26 cellular contexts compared by ENCODE assay signal in the genomic region with DNA sequence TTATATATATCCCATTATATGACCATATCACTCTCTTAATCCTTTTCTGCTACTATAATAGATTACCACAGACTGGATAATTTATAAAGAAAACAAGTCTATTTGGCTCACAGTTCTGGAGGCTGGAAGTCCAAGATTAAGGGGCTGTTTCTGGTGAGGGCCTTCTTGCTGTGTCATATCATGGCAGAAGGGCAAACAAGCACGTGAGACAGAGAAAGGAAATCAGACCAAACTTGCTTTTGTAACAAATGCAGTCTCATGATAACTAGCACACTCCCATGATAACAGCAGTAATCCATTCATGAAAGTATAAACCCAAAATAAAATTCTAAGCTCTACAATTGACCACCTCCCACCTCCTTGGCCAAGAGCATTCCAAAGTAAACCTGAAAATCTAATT.
"Had no signal": no experiment of that assay in that cellular context is flagged by ENCODE, and none has a peak within 500 bp of the region (broad histone marks: within the 10 kb centered on the region; RNA-seq: fewer than 3 reads in every experiment).

No MANE protein-coding gene starts in this region.

- ATAC-seq: activated naive CD4-positive, alpha-beta T cell treated with anti-CD3 and anti-CD28 coated beads, Interleukin-2, amount 50 U/mL, for 72 hours; activated naive CD8-positive, alpha-beta T cell treated with anti-CD3 and anti-CD28 coated beads, Interleukin-2, amount 50 U/mL, for 24 hours; activated T-cell treated with anti-CD3 and anti-CD28 coated beads, Interleukin-2, amount 50 U/mL, for 4 hours; PC-3; T-helper 17 cell had no signal

- H3K9me3 ChIP-seq: ascending aorta had no signal

- H3K4me3 Mint-ChIP-seq: activated CD4-positive, alpha-beta memory T cell treated with anti-CD3 and anti-CD28 coated beads for 36 hours; activated CD4-positive, alpha-beta T cell treated with anti-CD3 and anti-CD28 coated beads, Interleukin-2, amount 10 ng/mL, durations not matched to agents 7 days and 5 days; activated naive CD8-positive, alpha-beta T cell treated with anti-CD3 and anti-CD28 coated beads, Interleukin-2, amount 50 U/mL, for 24 hours; activated T-cell treated with anti-CD3 and anti-CD28 coated beads, Interleukin-2, amount 50 U/mL, for 4 hours; brain; T-helper 17 cell had no signal

- H3K27ac Mint-ChIP-seq: activated CD4-positive, alpha-beta memory T cell treated with anti-CD3 and anti-CD28 coated beads for 36 hours; activated CD4-positive, alpha-beta T cell treated with anti-CD3 and anti-CD28 coated beads, Interleukin-2, amount 10 ng/mL, durations not matched to agents 7 days and 5 days; activated naive CD4-positive, alpha-beta T cell treated with anti-CD3 and anti-CD28 coated beads, Interleukin-2, amount 50 U/mL, for 72 hours; activated naive CD8-positive, alpha-beta T cell treated with anti-CD3 and anti-CD28 coated beads, Interleukin-2, amount 50 U/mL, for 24 hours; T-helper 17 cell had no signal

- H3K27me3 ChIP-seq: ascending aorta, cardiac muscle cell had no signal

- H3K27me3 Mint-ChIP-seq: activated naive CD8-positive, alpha-beta T cell treated with anti-CD3 and anti-CD28 coated beads, Interleukin-2, amount 50 U/mL, for 24 hours; T-helper 17 cell had no signal

- H3K27ac ChIP-seq: ascending aorta, cardiac muscle cell, KMS-11 had no signal

- H3K4me3 ChIP-seq: ascending aorta, cardiac muscle cell had no signal

- H3K9me3 Mint-ChIP-seq: activated CD4-positive, alpha-beta memory T cell treated with anti-CD3 and anti-CD28 coated beads for 36 hours; activated CD4-positive, alpha-beta T cell treated with anti-CD3 and anti-CD28 coated beads, Interleukin-2, amount 10 ng/mL, durations not matched to agents 7 days and 5 days; activated naive CD4-positive, alpha-beta T cell treated with anti-CD3 and anti-CD28 coated beads, Interleukin-2, amount 50 U/mL, for 72 hours; activated naive CD8-positive, alpha-beta T cell treated with anti-CD3 and anti-CD28 coated beads, Interleukin-2, amount 50 U/mL, for 24 hours; activated T-cell treated with anti-CD3 and anti-CD28 coated beads, Interleukin-2, amount 50 U/mL, for 4 hours had no signal

- H3K4me1 ChIP-seq: ascending aorta had no signal

- H3K36me3 Mint-ChIP-seq: activated CD4-positive, alpha-beta memory T cell treated with anti-CD3 and anti-CD28 coated beads for 36 hours; activated naive CD4-positive, alpha-beta T cell treated with anti-CD3 and anti-CD28 coated beads, Interleukin-2, amount 50 U/mL, for 72 hours; brain had no signal

- DNase-seq: activated CD4-positive, alpha-beta memory T cell treated with anti-CD3 and anti-CD28 coated beads for 36 hours; activated CD4-positive, alpha-beta T cell treated with anti-CD3 and anti-CD28 coated beads, Interleukin-2, amount 10 ng/mL, durations not matched to agents 7 days and 5 days; activated CD4-positive, CD25-positive, alpha-beta regulatory T cell; activated CD8-positive, alpha-beta memory T cell treated with anti-CD3 and anti-CD28 coated beads for 24 hours; activated effector memory CD4-positive, alpha-beta T cell treated with anti-CD3 and anti-CD28 coated beads, Interleukin-2, amount 50 U/mL, for 16 hours; activated naive CD4-positive, alpha-beta T cell treated with Interleukin-2 at 50 U/mL for 16 hours; activated naive CD8-positive, alpha-beta T cell treated with anti-CD3 and anti-CD28 coated beads, Interleukin-2, amount 50 U/mL, for 24 hours; activated T-cell treated with anti-CD3 and anti-CD28 coated beads, Interleukin-2, amount 50 U/mL, for 4 hours; amniotic stem cell; MM.1S; NCI-H1105; NCI-H1436; NCI-H1694 treated with DMSO at 0.1 percent for 48 hours; NCI-H2029 treated with DMSO at 0.1 percent for 48 hours; NCI-H345; NCI-H510A treated with DMSO at 0.1 percent for 48 hours; NK-92 treated with Interleukin-12 subunit alpha and Interleukin-12 subunit beta, amount 100 ng/mL, for 24 hours; PC-3; SHP77 treated with DMSO at 0.1 percent for 48 hours; T-helper 17 cell; T-helper 9 cell had no signal

- H3K36me3 ChIP-seq: ascending aorta, cardiac muscle cell had no signal
